In genomic region chr11:123654566-123655081, GRCh38 we compare ENCODE assay signal across 8 cellular contexts. TPM values are rescaled to one million over a fixed set of nuclear protein-coding genes. Genes with fewer than 3 reads are reported as not detected.
DNase-seq lines count a peak whose midpoint lies in the region; ATAC-seq and TF ChIP-seq lines count a peak whose summit lies in the region.

Gene SCN3B, minus strand, starts transcription at chr11:123654624. Its CDS starts 823 bp downstream, at chr11:123653801.

- no peak for TF ChIP-seq CTCF in neural crest cell (conservative IDR thresholded peaks at IDR 0.05)

- H3K27ac Mint-ChIP-seq in neural crest cell (ENCODE audit: unreplicated experiment) = peak within 1 kb of the TSS; percentile 39

- H3K36me3 Mint-ChIP-seq in neural crest cell (ENCODE audit: low read depth) = peaks cover 3% of the 10 kb centered on the region

- ATAC-seq in GM21360 (IDR thresholded peaks at IDR 0.05; ENCODE audit: unreplicated experiment) (peak; percentile 65), HG03442 (IDR thresholded peaks at IDR 0.05; ENCODE audit: unreplicated experiment) (no peak), HG03135 (IDR thresholded peaks at IDR 0.05; ENCODE audit: unreplicated experiment) (no peak)

- no peaks in the 10 kb centered on the region for H3K9me3 Mint-ChIP-seq in neural crest cell

- peak within 1 kb of the TSS; percentile 86 for H3K4me3 Mint-ChIP-seq in neural crest cell

- H3K4me1 Mint-ChIP-seq in neural crest cell = peaks cover 15% of the 10 kb centered on the region

- H3K27me3 Mint-ChIP-seq in neural crest cell (ENCODE audit: low read depth) = peaks cover 83% of the 10 kb centered on the region

- peak; percentile 81 for DNase-seq in AG20443 (ENCODE audit: low spot score)
- DNase-seq in NCI-H2171 treated with DMSO at 0.1 percent for 48 hours (lab: John Stamatoyannopoulos, UW) = peak; percentile 80
- DNase-seq in activated naive CD4-positive, alpha-beta T cell treated with anti-CD3 and anti-CD28 coated beads, Interleukin-2, amount 50 U/mL, for 16 hours = peak; percentile 23
- DNase-seq in globus pallidus (ENCODE audit: low spot score) = peak; percentile 7
- peak; percentile 68 for DNase-seq in neural crest cell (ENCODE audit: low read depth, low spot score)

RNA-seq across cellular contexts. Expression of gene SCN3B, which starts in this region (rescaled TPM):
- 3.6 and 3.8 TPM in 2 replicates for total RNA-seq in neural crest cell

Comparison
In these comparisons a context has a peak if more than half of its experiments do, and no peak if none do; other contexts are left out.
1. DNase-seq: peak in every context shown above with its lines; median percentile 81 in AG20443; 80 in NCI-H2171 treated with DMSO at 0.1 percent for 48 hours; 68 in neural crest cell; 23 in activated naive CD4-positive, alpha-beta T cell treated with anti-CD3 and anti-CD28 coated beads, Interleukin-2, amount 50 U/mL, for 16 hours; 7 in globus pallidus.